In the genomic region with DNA sequence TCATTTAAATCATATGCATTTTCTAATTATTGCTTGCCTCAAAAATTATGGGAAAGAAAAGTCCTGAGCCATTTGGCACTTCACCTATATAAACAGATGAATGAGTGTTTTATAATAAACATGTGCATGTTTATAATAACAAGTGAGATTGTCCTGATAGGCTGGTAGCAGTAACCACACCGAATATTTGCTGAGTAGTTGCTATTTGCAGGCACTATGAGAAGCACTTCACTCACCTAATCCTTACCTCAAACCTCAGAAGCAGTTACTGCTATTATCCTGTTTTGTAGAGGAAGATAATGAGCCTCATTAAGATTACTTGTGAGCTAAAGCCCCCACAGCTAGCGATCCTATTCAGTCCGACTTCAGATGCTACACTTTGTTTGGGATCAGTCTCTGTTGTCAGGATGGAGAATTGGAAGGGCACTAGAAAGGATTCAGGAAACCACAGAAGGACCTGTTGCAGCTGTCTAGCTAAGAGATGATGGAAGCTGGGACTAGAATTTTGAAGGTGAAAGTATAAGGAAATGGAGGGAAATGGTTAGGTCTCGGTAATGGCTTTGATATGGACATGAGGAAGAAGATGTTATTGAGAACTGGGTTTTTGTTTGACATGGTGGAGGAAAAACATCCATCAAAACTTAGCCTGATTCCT, we compare ENCODE assay signal across 19 cellular contexts. TPM values are rescaled to one million over a fixed set of nuclear protein-coding genes. Genes with fewer than 3 reads are reported as not detected.
DNase-seq lines count a peak whose midpoint lies in the region; ATAC-seq and TF ChIP-seq lines count a peak whose summit lies in the region.
"Had no signal": no experiment of that assay in that cellular context is flagged by ENCODE, and none has a peak within 500 bp of the region (broad histone marks: within the 10 kb centered on the region; RNA-seq: fewer than 3 reads in every experiment).

No MANE protein-coding gene starts in this region.

- H3K27ac Mint-ChIP-seq in CD14-positive monocyte = no peak overlapping the region
- H3K27ac Mint-ChIP-seq: activated CD4-positive, alpha-beta memory T cell treated with anti-CD3 and anti-CD28 coated beads, Interleukin-2, amount 10 ng/mL, durations not matched to agents 7 days and 5 days had no signal

- 33% methylated on average over 4 of the region's 4 CpGs for WGBS in hepatocyte (ENCODE audit: low lambda C conversion rate, missing lambda C conversion rate)

- no peaks in the 10 kb centered on the region for H3K9me3 ChIP-seq in hepatocyte (ENCODE audit: low read depth)
- H3K9me3 ChIP-seq in gastrocnemius medialis = peaks cover 0 to 6% (median 0%) of the 10 kb centered on the region in 3 donors
- H3K9me3 ChIP-seq: Peyer's patch, thyroid gland had no signal

- H3K9me3 Mint-ChIP-seq in CD14-positive monocyte = peaks cover 8 to 24% (median 14%) of the 10 kb centered on the region in 7 donors
- H3K9me3 Mint-ChIP-seq: activated CD4-positive, alpha-beta memory T cell treated with anti-CD3 and anti-CD28 coated beads, Interleukin-2, amount 10 ng/mL, durations not matched to agents 7 days and 5 days had no signal

- no peak for TF ChIP-seq CTCF in LNCaP clone FGC (IDR thresholded peaks at IDR 0.05; ENCODE audit: control insufficient read depth, extremely low read depth, insufficient read depth)
- TF ChIP-seq CTCF in hepatocyte (IDR thresholded peaks at IDR 0.05; ENCODE audit: poor library complexity) = no peak
- TF ChIP-seq CTCF in CD14-positive monocyte (IDR thresholded peaks at IDR 0.05) = no peak
- no peak for TF ChIP-seq CTCF in gastrocnemius medialis (IDR thresholded peaks at IDR 0.05 in 4 of 5, conservative IDR thresholded peaks at IDR 0.05 in 1 of 5)

- H3K4me3 ChIP-seq in LNCaP clone FGC (ENCODE audit: low read depth, low read length) (no peak overlapping the region), hepatocyte (no peak overlapping the region), gastrocnemius medialis (no peak overlapping the region)
- H3K4me3 ChIP-seq: lower lobe of right lung, Peyer's patch, thyroid gland had no signal

- ATAC-seq in gastrocnemius medialis = no peak
- ATAC-seq: activated CD4-positive, CD25-positive, alpha-beta regulatory T cell treated with anti-CD3 and anti-CD28 coated beads, Interleukin-2, amount 50 U/mL, for 24 hours; stimulated activated naive CD8-positive, alpha-beta T cell treated with anti-CD3 and anti-CD28 coated beads, Interleukin-15, amount 100 ng/mL, for 72 hours had no signal

- H3K27me3 ChIP-seq in hepatocyte (no peaks in the 10 kb centered on the region), gastrocnemius medialis (no peaks in the 10 kb centered on the region)
- H3K27me3 ChIP-seq: Peyer's patch, thyroid gland had no signal

- TF ChIP-seq POLR2A in gastrocnemius medialis (IDR thresholded peaks at IDR 0.05) = no peak

- no peaks in the 10 kb centered on the region for H4K20me1 ChIP-seq in hepatocyte (ENCODE audit: insufficient read depth, poor library complexity, severe bottlenecking)

- no peak overlapping the region for H2AFZ ChIP-seq in hepatocyte

- H3K27ac ChIP-seq in hepatocyte = no peak overlapping the region
- no peak overlapping the region for H3K27ac ChIP-seq in gastrocnemius medialis
- H3K27ac ChIP-seq: lower lobe of right lung, Peyer's patch, thyroid gland had no signal

- peaks cover 0 to 4% (median 1%) of the 10 kb centered on the region in 3 donors for H3K27me3 Mint-ChIP-seq in CD14-positive monocyte (ENCODE audit: low read depth in 3 of 3)
- H3K27me3 Mint-ChIP-seq: central memory CD8-positive, alpha-beta T cell; stimulated activated naive CD8-positive, alpha-beta T cell treated with anti-CD3 and anti-CD28 coated beads, Interleukin-15, amount 100 ng/mL, for 72 hours had no signal

- no peaks in the 10 kb centered on the region for H3K36me3 Mint-ChIP-seq in CD14-positive monocyte
- H3K36me3 Mint-ChIP-seq: CD4-positive, CD25-positive, alpha-beta regulatory T cell had no signal

- H3K4me1 Mint-ChIP-seq in CD14-positive monocyte = no peaks in the 10 kb centered on the region
- H3K4me1 Mint-ChIP-seq: activated CD4-positive, alpha-beta memory T cell treated with anti-CD3 and anti-CD28 coated beads, Interleukin-2, amount 10 ng/mL, durations not matched to agents 7 days and 5 days; CD4-positive, CD25-positive, alpha-beta regulatory T cell; central memory CD8-positive, alpha-beta T cell; stimulated activated naive CD8-positive, alpha-beta T cell treated with anti-CD3 and anti-CD28 coated beads, Interleukin-15, amount 100 ng/mL, for 72 hours had no signal

- no peaks in the 10 kb centered on the region for H3K4me1 ChIP-seq in hepatocyte (ENCODE audit: insufficient read depth)
- no peaks in the 10 kb centered on the region for H3K4me1 ChIP-seq in gastrocnemius medialis
- H3K4me1 ChIP-seq: lower lobe of right lung, Peyer's patch had no signal

- H3K9me2 ChIP-seq in hepatocyte (replicated peaks; ENCODE audit: insufficient read depth) = no peaks in the 10 kb centered on the region

- intact Hi-C loops in CD14-positive monocyte (cut with micrococcal nuclease) = no loop called here
- intact Hi-C loops in gastrocnemius medialis (cut with DNase I; ENCODE audit: low total_unique reads) = no loop called here

- peak; percentile 26 for DNase-seq in DMS79 (lab: John Stamatoyannopoulos, UW)
- DNase-seq in LNCaP clone FGC (ENCODE audit: low read depth) = peak; percentile 36
- DNase-seq in NCI-H345 (lab: John Stamatoyannopoulos, UW) = peak; percentile 7
- DNase-seq in hepatocyte (ENCODE audit: low spot score) = no peak
- no peak for DNase-seq in CD14-positive monocyte (ENCODE audit: low spot score)
- DNase-seq in NCI-H146 (lab: John Stamatoyannopoulos, UW) = no peak
- no peak for DNase-seq in gastrocnemius medialis
- DNase-seq: activated CD4-positive, alpha-beta memory T cell treated with anti-CD3 and anti-CD28 coated beads, Interleukin-2, amount 10 ng/mL, durations not matched to agents 7 days and 5 days; CD4-positive, CD25-positive, alpha-beta regulatory T cell; dermis blood vessel endothelial cell; KG1; kidney glomerular epithelial cell; lower lobe of right lung; NCI-H2171 treated with DMSO at 0.1 percent for 48 hours; Peyer's patch; stimulated activated naive CD8-positive, alpha-beta T cell treated with anti-CD3 and anti-CD28 coated beads, Interleukin-15, amount 100 ng/mL, for 72 hours; thyroid gland had no signal

- H3K36me3 ChIP-seq in hepatocyte (replicated peaks; ENCODE audit: insufficient read depth, low read depth) = no peaks in the 10 kb centered on the region
- H3K36me3 ChIP-seq in gastrocnemius medialis = no peaks in the 10 kb centered on the region
- H3K36me3 ChIP-seq: lower lobe of right lung, Peyer's patch, thyroid gland had no signal

- peak overlapping the region; percentile 59 for H3K4me2 ChIP-seq in hepatocyte

- in situ Hi-C loops in gastrocnemius medialis (cut with MboI; ENCODE audit: low sequenced_read_pairs in 4 of 4) = no loop called here

- H3K79me2 ChIP-seq in hepatocyte = no peaks in the 10 kb centered on the region

- H3K4me3 Mint-ChIP-seq in CD14-positive monocyte = no peak overlapping the region
- H3K4me3 Mint-ChIP-seq: activated CD4-positive, alpha-beta memory T cell treated with anti-CD3 and anti-CD28 coated beads, Interleukin-2, amount 10 ng/mL, durations not matched to agents 7 days and 5 days; CD4-positive, CD25-positive, alpha-beta regulatory T cell; central memory CD8-positive, alpha-beta T cell; stimulated activated naive CD8-positive, alpha-beta T cell treated with anti-CD3 and anti-CD28 coated beads, Interleukin-15, amount 100 ng/mL, for 72 hours had no signal

RNA-seq across cellular contexts. Expression of gene MAGI1, which starts 28.4 kb away (rescaled TPM):
- total RNA-seq in hepatocyte (43.5 and 47.8 TPM in 2 replicates), gastrocnemius medialis (1 to 10 TPM; 2.6 to 7.5 (median 3.9) TPM)
- polyA plus RNA-seq in hepatocyte (25.8 and 26.2 TPM in 2 replicates), CD14-positive monocyte (not detected)

Comparison
In these comparisons a context has a peak if more than half of its experiments do, and no peak if none do; other contexts are left out.
1. DNase-seq: peak in DMS79 (single experiment), LNCaP clone FGC (single experiment) and NCI-H345 (single experiment); none in hepatocyte (single experiment), CD14-positive monocyte (single experiment), NCI-H146 (single experiment) and gastrocnemius medialis (0 of 2).